In genomic region chr3:15055019-15055557, GRCh38 we compare ENCODE assay signal across 2 cellular contexts.
TF ChIP-seq lines count a peak whose summit lies in the region.

No MANE protein-coding gene starts in this region.

TF ChIP-seq in HEK293, 187 proteins besides CTCF, POLR2A, EP300 and RAD21 (continued from another document):
- TF ChIP-seq PRDM10 (tag by site-specific recombination; IDR thresholded peaks at IDR 0.05) (peak; percentile 59), ZBTB48 (tag by site-specific recombination; IDR thresholded peaks at IDR 0.05) (no peak)

TF ChIP-seq in GM23338, 12 proteins besides CTCF, POLR2A, EP300 and RAD21 (continued from another document):
- TF ChIP-seq, protein P1, sequence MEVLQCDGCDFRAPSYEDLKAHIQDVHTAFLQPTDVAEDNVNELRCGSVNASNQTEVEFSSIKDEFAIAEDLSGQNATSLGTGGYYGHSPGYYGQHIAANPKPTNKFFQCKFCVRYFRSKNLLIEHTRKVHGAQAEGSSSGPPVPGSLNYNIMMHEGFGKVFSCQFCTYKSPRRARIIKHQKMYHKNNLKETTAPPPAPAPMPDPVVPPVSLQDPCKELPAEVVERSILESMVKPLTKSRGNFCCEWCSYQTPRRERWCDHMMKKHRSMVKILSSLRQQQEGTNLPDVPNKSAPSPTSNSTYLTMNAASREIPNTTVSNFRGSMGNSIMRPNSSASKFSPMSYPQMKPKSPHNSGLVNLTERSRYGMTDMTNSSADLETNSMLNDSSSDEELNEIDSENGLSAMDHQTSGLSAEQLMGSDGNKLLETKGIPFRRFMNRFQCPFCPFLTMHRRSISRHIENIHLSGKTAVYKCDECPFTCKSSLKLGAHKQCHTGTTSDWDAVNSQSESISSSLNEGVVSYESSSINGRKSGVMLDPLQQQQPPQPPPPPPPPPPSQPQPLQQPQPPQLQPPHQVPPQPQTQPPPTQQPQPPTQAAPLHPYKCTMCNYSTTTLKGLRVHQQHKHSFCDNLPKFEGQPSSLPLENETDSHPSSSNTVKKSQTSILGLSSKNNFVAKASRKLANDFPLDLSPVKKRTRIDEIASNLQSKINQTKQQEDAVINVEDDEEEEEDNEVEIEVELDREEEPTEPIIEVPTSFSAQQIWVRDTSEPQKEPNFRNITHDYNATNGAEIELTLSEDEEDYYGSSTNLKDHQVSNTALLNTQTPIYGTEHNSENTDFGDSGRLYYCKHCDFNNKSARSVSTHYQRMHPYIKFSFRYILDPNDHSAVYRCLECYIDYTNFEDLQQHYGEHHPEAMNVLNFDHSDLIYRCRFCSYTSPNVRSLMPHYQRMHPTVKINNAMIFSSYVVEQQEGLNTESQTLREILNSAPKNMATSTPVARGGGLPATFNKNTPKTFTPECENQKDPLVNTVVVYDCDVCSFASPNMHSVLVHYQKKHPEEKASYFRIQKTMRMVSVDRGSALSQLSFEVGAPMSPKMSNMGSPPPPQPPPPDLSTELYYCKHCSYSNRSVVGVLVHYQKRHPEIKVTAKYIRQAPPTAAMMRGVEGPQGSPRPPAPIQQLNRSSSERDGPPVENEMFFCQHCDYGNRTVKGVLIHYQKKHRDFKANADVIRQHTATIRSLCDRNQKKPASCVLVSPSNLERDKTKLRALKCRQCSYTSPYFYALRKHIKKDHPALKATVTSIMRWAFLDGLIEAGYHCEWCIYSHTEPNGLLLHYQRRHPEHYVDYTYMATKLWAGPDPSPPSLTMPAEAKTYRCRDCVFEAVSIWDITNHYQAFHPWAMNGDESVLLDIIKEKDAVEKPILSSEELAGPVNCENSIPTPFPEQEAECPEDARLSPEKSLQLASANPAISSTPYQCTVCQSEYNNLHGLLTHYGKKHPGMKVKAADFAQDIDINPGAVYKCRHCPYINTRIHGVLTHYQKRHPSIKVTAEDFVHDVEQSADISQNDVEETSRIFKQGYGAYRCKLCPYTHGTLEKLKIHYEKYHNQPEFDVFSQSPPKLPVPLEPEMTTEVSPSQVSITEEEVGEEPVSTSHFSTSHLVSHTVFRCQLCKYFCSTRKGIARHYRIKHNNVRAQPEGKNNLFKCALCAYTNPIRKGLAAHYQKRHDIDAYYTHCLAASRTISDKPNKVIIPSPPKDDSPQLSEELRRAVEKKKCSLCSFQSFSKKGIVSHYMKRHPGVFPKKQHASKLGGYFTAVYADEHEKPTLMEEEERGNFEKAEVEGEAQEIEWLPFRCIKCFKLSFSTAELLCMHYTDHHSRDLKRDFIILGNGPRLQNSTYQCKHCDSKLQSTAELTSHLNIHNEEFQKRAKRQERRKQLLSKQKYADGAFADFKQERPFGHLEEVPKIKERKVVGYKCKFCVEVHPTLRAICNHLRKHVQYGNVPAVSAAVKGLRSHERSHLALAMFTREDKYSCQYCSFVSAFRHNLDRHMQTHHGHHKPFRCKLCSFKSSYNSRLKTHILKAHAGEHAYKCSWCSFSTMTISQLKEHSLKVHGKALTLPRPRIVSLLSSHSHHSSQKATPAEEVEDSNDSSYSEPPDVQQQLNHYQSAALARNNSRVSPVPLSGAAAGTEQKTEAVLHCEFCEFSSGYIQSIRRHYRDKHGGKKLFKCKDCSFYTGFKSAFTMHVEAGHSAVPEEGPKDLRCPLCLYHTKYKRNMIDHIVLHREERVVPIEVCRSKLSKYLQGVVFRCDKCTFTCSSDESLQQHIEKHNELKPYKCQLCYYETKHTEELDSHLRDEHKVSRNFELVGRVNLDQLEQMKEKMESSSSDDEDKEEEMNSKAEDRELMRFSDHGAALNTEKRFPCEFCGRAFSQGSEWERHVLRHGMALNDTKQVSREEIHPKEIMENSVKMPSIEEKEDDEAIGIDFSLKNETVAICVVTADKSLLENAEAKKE (CRISPR knock-in tag; IDR thresholded peaks at IDR 0.05): no peak
- no peak for TF ChIP-seq ZNF114 (CRISPR knock-in tag; IDR thresholded peaks at IDR 0.05)
- no peak for TF ChIP-seq EZH2phosphoT487 (IDR thresholded peaks at IDR 0.05; ENCODE audit: unreplicated experiment)
- TF ChIP-seq CREB1 (CRISPR knock-in tag; IDR thresholded peaks at IDR 0.05; ENCODE audit: low read depth): no peak
- no peak for TF ChIP-seq JUNB (IDR thresholded peaks at IDR 0.05; ENCODE audit: unreplicated experiment)
- no peak for TF ChIP-seq NANOG (IDR thresholded peaks at IDR 0.05; ENCODE audit: borderline replicate concordance)
- TF ChIP-seq ZNF331 (CRISPR knock-in tag; IDR thresholded peaks at IDR 0.05; ENCODE audit: low read depth): no peak
- no peak for TF ChIP-seq POLR2AphosphoS5 (IDR thresholded peaks at IDR 0.05; ENCODE audit: low read depth)
- TF ChIP-seq, protein P2, sequence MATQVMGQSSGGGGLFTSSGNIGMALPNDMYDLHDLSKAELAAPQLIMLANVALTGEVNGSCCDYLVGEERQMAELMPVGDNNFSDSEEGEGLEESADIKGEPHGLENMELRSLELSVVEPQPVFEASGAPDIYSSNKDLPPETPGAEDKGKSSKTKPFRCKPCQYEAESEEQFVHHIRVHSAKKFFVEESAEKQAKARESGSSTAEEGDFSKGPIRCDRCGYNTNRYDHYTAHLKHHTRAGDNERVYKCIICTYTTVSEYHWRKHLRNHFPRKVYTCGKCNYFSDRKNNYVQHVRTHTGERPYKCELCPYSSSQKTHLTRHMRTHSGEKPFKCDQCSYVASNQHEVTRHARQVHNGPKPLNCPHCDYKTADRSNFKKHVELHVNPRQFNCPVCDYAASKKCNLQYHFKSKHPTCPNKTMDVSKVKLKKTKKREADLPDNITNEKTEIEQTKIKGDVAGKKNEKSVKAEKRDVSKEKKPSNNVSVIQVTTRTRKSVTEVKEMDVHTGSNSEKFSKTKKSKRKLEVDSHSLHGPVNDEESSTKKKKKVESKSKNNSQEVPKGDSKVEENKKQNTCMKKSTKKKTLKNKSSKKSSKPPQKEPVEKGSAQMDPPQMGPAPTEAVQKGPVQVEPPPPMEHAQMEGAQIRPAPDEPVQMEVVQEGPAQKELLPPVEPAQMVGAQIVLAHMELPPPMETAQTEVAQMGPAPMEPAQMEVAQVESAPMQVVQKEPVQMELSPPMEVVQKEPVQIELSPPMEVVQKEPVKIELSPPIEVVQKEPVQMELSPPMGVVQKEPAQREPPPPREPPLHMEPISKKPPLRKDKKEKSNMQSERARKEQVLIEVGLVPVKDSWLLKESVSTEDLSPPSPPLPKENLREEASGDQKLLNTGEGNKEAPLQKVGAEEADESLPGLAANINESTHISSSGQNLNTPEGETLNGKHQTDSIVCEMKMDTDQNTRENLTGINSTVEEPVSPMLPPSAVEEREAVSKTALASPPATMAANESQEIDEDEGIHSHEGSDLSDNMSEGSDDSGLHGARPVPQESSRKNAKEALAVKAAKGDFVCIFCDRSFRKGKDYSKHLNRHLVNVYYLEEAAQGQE (IDR thresholded peaks at IDR 0.05; ENCODE audit: unreplicated experiment): no peak
TF ChIP-seq in GM23338: peak in this region for 0.
